ENCODE assay signal across 9 cellular contexts in the genomic region with DNA sequence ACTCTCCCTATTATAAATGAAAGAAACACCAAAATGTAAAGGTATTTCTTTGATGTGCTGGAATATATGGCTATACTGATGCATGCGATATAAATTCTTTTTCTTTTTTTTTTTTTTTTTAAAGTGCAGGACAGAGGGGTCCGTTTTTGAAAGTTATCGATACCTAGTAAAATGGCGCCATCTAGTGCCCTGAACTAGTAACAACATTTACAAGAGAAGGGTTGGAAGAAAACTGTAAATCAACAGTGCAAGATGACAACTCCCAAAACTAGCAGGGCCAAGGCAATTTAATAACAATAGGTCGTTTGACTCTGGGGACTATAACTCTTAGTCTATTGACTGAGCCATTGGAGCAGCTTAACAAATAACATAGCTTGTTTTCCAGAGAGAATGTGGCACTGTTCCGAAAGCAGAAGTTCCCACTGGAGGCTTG.
DNase-seq lines count a peak whose midpoint lies in the region; ATAC-seq lines count a peak whose summit lies in the region.
"Had no signal": no experiment of that assay in that cellular context is flagged by ENCODE, and none has a peak within 500 bp of the region (broad histone marks: within the 10 kb centered on the region; RNA-seq: fewer than 3 reads in every experiment).

No MANE protein-coding gene starts in this region.

- DNase-seq in SIG-M5 treated with dmso at 0.1 percent for 504 hours (lab: John Stamatoyannopoulos, UW; ENCODE audit: unreplicated experiment) (peak; percentile 48), SIG-M5 (lab: John Stamatoyannopoulos, UW) (no peak), LHCN-M2 (ENCODE audit: low read depth) (peak; percentile 27), SHP77 (lab: John Stamatoyannopoulos, UW) (peak; percentile 48 to 49), fibroblast of peridontal ligament (ENCODE audit: extremely low read depth) (peak; percentile 59), pons (ENCODE audit: low spot score) (peak; percentile 53), T-helper 9 cell (no peak)
- DNase-seq: activated naive CD8-positive, alpha-beta T cell treated with anti-CD3 and anti-CD28 coated beads, Interleukin-2, amount 10 ng/mL, durations not matched to agents 7 days and 5 days had no signal

- no peak for ATAC-seq in GM21619 (IDR thresholded peaks at IDR 0.05; ENCODE audit: unreplicated experiment)

Comparison
In these comparisons a context has a peak if more than half of its experiments do, and no peak if none do; other contexts are left out.
1. DNase-seq: peak in SIG-M5 treated with dmso at 0.1 percent for 504 hours (single experiment), LHCN-M2 (single experiment), SHP77 (2 of 2), fibroblast of peridontal ligament (single experiment) and pons (single experiment); none in SIG-M5 (single experiment) and T-helper 9 cell (single experiment).